Comparison of ENCODE assay signal across 1 cellular context in genomic region chr2:219161097-219161496, GRCh38.
TF ChIP-seq lines count a peak whose summit lies in the region.

No MANE protein-coding gene starts in this region.

TF ChIP-seq in H1, 55 proteins besides CTCF, POLR2A, EP300 and RAD21:
- no peak for TF ChIP-seq CBX5 (IDR thresholded peaks at IDR 0.05; ENCODE audit: low read depth, low read length)
- TF ChIP-seq SP1 (IDR thresholded peaks at IDR 0.05; ENCODE audit: low read depth, low read length) = no peak
- no peak for TF ChIP-seq BRCA1 (IDR thresholded peaks at IDR 0.05; ENCODE audit: low read depth, low read length)
- TF ChIP-seq CHD2 (IDR thresholded peaks at IDR 0.05; ENCODE audit: low read length) = no peak
- TF ChIP-seq JUND (IDR thresholded peaks at IDR 0.05; ENCODE audit: low read length) = no peak
